In genomic region chr1:9445081-9445480, GRCh38 we compare ENCODE assay signal across 8 cellular contexts.
DNase-seq lines count a peak whose midpoint lies in the region; ATAC-seq and TF ChIP-seq lines count a peak whose summit lies in the region.
"Not testable (repeated sequence)": the region's sequence is repeated elsewhere in the genome, so short reads cannot be mapped to it uniquely, and the experiment has no call there.

No MANE protein-coding gene starts in this region.

- H3K23ac ChIP-seq in trophoblast cell (ENCODE audit: low read length) = not testable (repeated sequence)

- H3K36me3 Mint-ChIP-seq in chondrocyte (ENCODE audit: low read depth) = not testable (repeated sequence)

- H2AK5ac ChIP-seq in trophoblast cell (ENCODE audit: low read length) = peak overlapping the region; percentile 93

- peak overlapping the region; percentile 99 for H2BK12ac ChIP-seq in trophoblast cell (ENCODE audit: low read length)

- not testable (repeated sequence) for H4K20me1 ChIP-seq in hepatocyte (ENCODE audit: insufficient read depth, poor library complexity, severe bottlenecking); neural cell (ENCODE audit: insufficient read depth)

- not testable (repeated sequence) for H3K36me3 ChIP-seq in WERI-Rb-1; hepatocyte (replicated peaks; ENCODE audit: insufficient read depth, low read depth); neural cell (ENCODE audit: insufficient read depth, low read length); trophoblast cell (ENCODE audit: control insufficient read depth in 1 of 2, insufficient read depth in 2 of 2, low read length in 2 of 2); thoracic aorta

- H2BK120ac ChIP-seq in trophoblast cell (ENCODE audit: insufficient read depth, low read length, poor library complexity) = peak overlapping the region; percentile 97

- H3K4me3 ChIP-seq in WERI-Rb-1 (ENCODE audit: low read depth, low read length) (peak overlapping the region; percentile 29), neural cell (ENCODE audit: low read length) (peak overlapping the region; percentile 0)
- H3K4me3 ChIP-seq in hepatocyte; trophoblast cell (ENCODE audit: low read depth, low read length); thoracic aorta: not testable (repeated sequence)

- not testable (repeated sequence) for H3K9me2 ChIP-seq in hepatocyte (replicated peaks; ENCODE audit: insufficient read depth); neural cell (ENCODE audit: insufficient read depth, low read length)

- H2BK5ac ChIP-seq in trophoblast cell (ENCODE audit: low read depth, low read length, poor library complexity) = peak overlapping the region; percentile 94

- not testable (repeated sequence) for TF ChIP-seq RAD21 in neural cell (conservative IDR thresholded peaks at IDR 0.05)

- H3K9me3 Mint-ChIP-seq in chondrocyte (ENCODE audit: low read depth) = not testable (repeated sequence)

- not testable (repeated sequence) for ATAC-seq in thoracic aorta (ENCODE audit: insufficient number of reproducible peaks, low FRiP score, low read depth)

- H4K12ac ChIP-seq in trophoblast cell (ENCODE audit: low read depth, low read length) = not testable (repeated sequence)

- H3K4me2 ChIP-seq in hepatocyte; neural cell (ENCODE audit: low read length); trophoblast cell (ENCODE audit: low read length): not testable (repeated sequence)

- WGBS in hepatocyte (ENCODE audit: low lambda C conversion rate, missing lambda C conversion rate) = 94% methylated on average over 10 of the region's 10 CpGs
- WGBS in trophoblast cell (ENCODE audit: extremely low coverage, insufficient coverage, insufficient read length) = no CpG with 5 or more reads among the region's 10 CpGs

- not testable (repeated sequence) for H3K9me3 ChIP-seq in WERI-Rb-1 (ENCODE audit: severe bottlenecking); hepatocyte (ENCODE audit: low read depth); neural cell (ENCODE audit: low read length); trophoblast cell (ENCODE audit: insufficient read depth, low read depth, low read length); thoracic aorta

- DNase-seq in DMS 273 treated with DMSO at 0.1 percent for 48 hours (lab: John Stamatoyannopoulos, UW) (peak; percentile 20), NCI-H82 treated with DMSO at 0.1 percent for 48 hours (lab: John Stamatoyannopoulos, UW; ENCODE audit: unreplicated experiment) (peak; percentile 71), WERI-Rb-1 (peak; percentile 94), trophoblast cell (peak; percentile 72 to 82)
- not testable (repeated sequence) for DNase-seq in chondrocyte (ENCODE audit: low spot score); hepatocyte (ENCODE audit: low spot score); thoracic aorta (ENCODE audit: low spot score)

- H2AFZ ChIP-seq in hepatocyte; neural cell (ENCODE audit: low read depth, low read length); trophoblast cell (ENCODE audit: insufficient read depth, low read length, poor library complexity): not testable (repeated sequence)

- peaks cover 74% of the 10 kb centered on the region for H3K79me1 ChIP-seq in trophoblast cell (ENCODE audit: low read length)

- H4K91ac ChIP-seq in trophoblast cell (ENCODE audit: low read depth, low read length) = peak overlapping the region; percentile 99

- H3K18ac ChIP-seq in trophoblast cell (ENCODE audit: low read length) = peak overlapping the region; percentile 92

- not testable (repeated sequence) for H3K4me3 Mint-ChIP-seq in chondrocyte (ENCODE audit: unreplicated experiment)

- H3F3A ChIP-seq in neural cell (ENCODE audit: insufficient read depth, low read length, poor library complexity, severe bottlenecking) = not testable (repeated sequence)

- H3K27me3 ChIP-seq in WERI-Rb-1 (ENCODE audit: insufficient read depth, low read depth, severe bottlenecking); hepatocyte; neural cell (ENCODE audit: insufficient read depth, low read depth, low read length); trophoblast cell (ENCODE audit: insufficient read depth, low read length); thoracic aorta (replicated peaks; ENCODE audit: insufficient read depth): not testable (repeated sequence)

- H3K79me2 ChIP-seq in hepatocyte; neural cell (replicated peaks; ENCODE audit: insufficient read depth, low read length): not testable (repeated sequence)
- peaks cover 18% of the 10 kb centered on the region for H3K79me2 ChIP-seq in trophoblast cell (ENCODE audit: control insufficient read depth, insufficient read depth, low read length, poor library complexity)

- TF ChIP-seq CTCF in WERI-Rb-1 (IDR thresholded peaks at IDR 0.05; ENCODE audit: low read depth, low read length); chondrocyte (IDR thresholded peaks at IDR 0.05); hepatocyte (IDR thresholded peaks at IDR 0.05; ENCODE audit: poor library complexity); neural cell (IDR thresholded peaks at IDR 0.05; ENCODE audit: poor library complexity, severe bottlenecking); thoracic aorta (IDR thresholded peaks at IDR 0.05): not testable (repeated sequence)

- peak overlapping the region; percentile 84 for H3K27ac ChIP-seq in WERI-Rb-1
- H3K27ac ChIP-seq in hepatocyte = peak overlapping the region; percentile 95
- H3K27ac ChIP-seq in neural cell (ENCODE audit: low read length) = peak overlapping the region; percentile 73
- peak overlapping the region; percentile 100 for H3K27ac ChIP-seq in trophoblast cell (ENCODE audit: low read depth, low read length)
- H3K27ac ChIP-seq in thoracic aorta = peak overlapping the region; percentile 25 to 52

- not testable (repeated sequence) for H3K9ac ChIP-seq in neural cell (ENCODE audit: low read length); trophoblast cell (ENCODE audit: low read length)

- H3K27me3 Mint-ChIP-seq in chondrocyte (ENCODE audit: low read depth) = not testable (repeated sequence)

- peak overlapping the region; percentile 92 for H3K14ac ChIP-seq in trophoblast cell (ENCODE audit: low read length)

- H4K8ac ChIP-seq in trophoblast cell (ENCODE audit: low read depth, low read length) = peak overlapping the region; percentile 61

- H3K27ac Mint-ChIP-seq in chondrocyte (ENCODE audit: unreplicated experiment) = peak overlapping the region; percentile 99

- peaks cover 64% of the 10 kb centered on the region for H3K4me1 ChIP-seq in hepatocyte (ENCODE audit: insufficient read depth)
- peaks cover 53 to 62% of the 10 kb centered on the region in 2 experiments for H3K4me1 ChIP-seq in trophoblast cell (ENCODE audit: control insufficient read depth in 1 of 2, insufficient read depth in 2 of 2, low read length in 2 of 2)
- H3K4me1 ChIP-seq in thoracic aorta (ENCODE audit: control insufficient read depth in 1 of 2, low read depth in 2 of 2) = peaks cover 23 to 79% of the 10 kb centered on the region in 2 donors

- TF ChIP-seq EP300 in neural cell (conservative IDR thresholded peaks at IDR 0.05; ENCODE audit: poor library complexity, severe bottlenecking) = not testable (repeated sequence)

- H3K4me1 Mint-ChIP-seq in chondrocyte (ENCODE audit: low read depth) = peaks cover 96% of the 10 kb centered on the region

- peak overlapping the region; percentile 88 for H3K4ac ChIP-seq in trophoblast cell (ENCODE audit: low read depth, low read length)

Comparison
In these comparisons a context has a peak if more than half of its experiments do, and no peak if none do; other contexts are left out.
1. H3K27ac ChIP-seq: peak in every context shown above with its lines; median percentile 100 in trophoblast cell; 95 in hepatocyte; 84 in WERI-Rb-1; 73 in neural cell; 38 in thoracic aorta.